ENCODE assay signal across 8 cellular contexts in the genomic region with DNA sequence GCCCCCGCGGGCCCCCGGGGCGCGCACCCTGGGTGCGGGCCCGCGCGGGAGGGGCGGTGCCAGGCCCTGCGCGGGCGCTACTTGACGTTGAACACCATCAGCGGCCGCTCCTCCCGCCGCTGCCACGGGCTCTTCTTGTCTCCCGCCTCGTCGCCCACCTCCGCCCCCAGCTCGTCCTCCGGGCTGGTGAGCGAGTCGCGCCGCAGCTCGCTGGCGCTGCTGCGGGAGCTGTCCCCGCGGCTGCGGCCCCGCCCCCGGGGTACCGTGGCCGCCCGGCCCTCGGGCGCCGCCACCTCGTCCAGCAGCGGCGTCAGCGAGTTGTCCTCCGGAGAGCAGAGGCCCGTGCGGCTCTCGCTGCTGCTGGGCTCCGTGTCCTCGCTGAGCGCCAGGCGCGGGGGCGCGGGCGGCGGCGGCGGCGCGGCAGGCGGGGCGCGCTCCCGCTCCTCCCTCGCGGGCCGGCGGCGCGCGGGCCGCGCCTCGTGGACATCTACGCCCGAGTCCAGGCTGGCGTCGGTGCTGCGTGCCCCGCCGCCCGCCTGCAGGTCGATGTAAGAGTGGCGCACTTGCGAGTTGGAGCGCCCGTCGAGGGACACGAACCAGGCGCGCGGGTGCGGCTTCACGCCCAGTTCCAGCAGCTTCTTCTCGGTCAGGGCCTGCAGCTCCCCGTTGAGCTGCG. TPM values are rescaled to one million over a fixed set of nuclear protein-coding genes. Genes with fewer than 3 reads are reported as not detected.
DNase-seq lines count a peak whose midpoint lies in the region; ATAC-seq and TF ChIP-seq lines count a peak whose summit lies in the region.

No MANE protein-coding gene starts in this region.

- no peak overlapping the region for H3K27ac Mint-ChIP-seq in CD4-positive, CD25-positive, alpha-beta regulatory T cell
- H3K27ac Mint-ChIP-seq in naive thymus-derived CD4-positive, alpha-beta T cell, result no peak overlapping the region

- CTCF ChIA-PET in naive thymus-derived CD4-positive, alpha-beta T cell (lab: Charles Lee), result interaction anchor here (0.6 to 1.7 kb wide), 8 partner anchors 9 to 410 kb away, joined by 3 to 8 read pairs (median 4); a partner anchor contains a TSS

- POLR2A ChIA-PET in naive thymus-derived CD4-positive, alpha-beta T cell (lab: Charles Lee), result interaction anchor here (1.3 to 1.8 kb wide), 4 partner anchors 8 to 137 kb away, joined by 3 to 7 read pairs (median 6); a partner anchor contains a TSS

- peaks cover 7% of the 10 kb centered on the region for H3K4me1 ChIP-seq in CD4-positive, CD25-positive, alpha-beta regulatory T cell (ENCODE audit: control insufficient read depth, insufficient read depth, low read length, poor library complexity, severe bottlenecking)
- H3K4me1 ChIP-seq in naive thymus-derived CD4-positive, alpha-beta T cell (ENCODE audit: control insufficient read depth in 2 of 2, insufficient read depth in 2 of 2, low read length in 2 of 2), result no peaks in the 10 kb centered on the region

- no peak for ATAC-seq in CD4-positive, CD25-positive, alpha-beta regulatory T cell (ENCODE audit: low read depth in 2 of 2)
- peak; percentile 44 for ATAC-seq in naive thymus-derived CD4-positive, alpha-beta T cell
- no peak for ATAC-seq in HG03159 (IDR thresholded peaks at IDR 0.05; ENCODE audit: unreplicated experiment)

- intact Hi-C loops in naive thymus-derived CD4-positive, alpha-beta T cell (cut with micrococcal nuclease), result loop anchor here in 1 of 2 donors (1.0 to 2.0 kb wide), 2 partner anchors 10 to 45 kb away; a partner anchor contains a TSS

- peaks cover 0 to 2% (median 0%) of the 10 kb centered on the region in 7 donors for H3K9me3 Mint-ChIP-seq in CD4-positive, CD25-positive, alpha-beta regulatory T cell
- H3K9me3 Mint-ChIP-seq in naive thymus-derived CD4-positive, alpha-beta T cell, result no peaks in the 10 kb centered on the region

- H3K27me3 Mint-ChIP-seq in CD4-positive, CD25-positive, alpha-beta regulatory T cell, result peaks cover 17% of the 10 kb centered on the region
- peaks cover 0 to 10% (median 0%) of the 10 kb centered on the region in 5 donors for H3K27me3 Mint-ChIP-seq in naive thymus-derived CD4-positive, alpha-beta T cell

- peaks cover 0 to 14% (median 1%) of the 10 kb centered on the region in 4 donors for H3K4me1 Mint-ChIP-seq in CD4-positive, CD25-positive, alpha-beta regulatory T cell
- H3K4me1 Mint-ChIP-seq in naive thymus-derived CD4-positive, alpha-beta T cell, result peaks cover 2 to 6% (median 4%) of the 10 kb centered on the region in 7 donors

- no peak overlapping the region for H3K4me3 ChIP-seq in CD4-positive, CD25-positive, alpha-beta regulatory T cell (ENCODE audit: low read depth, low read length)
- H3K4me3 ChIP-seq in coronary artery, result peak overlapping the region; percentile 74
- no peak overlapping the region for H3K4me3 ChIP-seq in naive thymus-derived CD4-positive, alpha-beta T cell (ENCODE audit: low read length)

- H3K36me3 ChIP-seq in CD4-positive, CD25-positive, alpha-beta regulatory T cell (ENCODE audit: control insufficient read depth, insufficient read depth, low read length), result no peaks in the 10 kb centered on the region
- peaks cover 0 to 13% (median 0%) of the 10 kb centered on the region in 3 experiments for H3K36me3 ChIP-seq in naive thymus-derived CD4-positive, alpha-beta T cell (ENCODE audit: control insufficient read depth in 2 of 3, insufficient read depth in 3 of 3, low read length in 3 of 3)

- H3K9me3 ChIP-seq in CD4-positive, CD25-positive, alpha-beta regulatory T cell (ENCODE audit: control insufficient read depth in 2 of 2, low read length in 2 of 2), result no peaks in the 10 kb centered on the region
- no peaks in the 10 kb centered on the region for H3K9me3 ChIP-seq in naive thymus-derived CD4-positive, alpha-beta T cell (ENCODE audit: control insufficient read depth in 2 of 3, low read length in 3 of 3)

- H3K27ac ChIP-seq in CD4-positive, CD25-positive, alpha-beta regulatory T cell (ENCODE audit: insufficient read depth, low read length, poor library complexity, severe bottlenecking), result no peak overlapping the region
- peak overlapping the region in 1 of 2 donors; percentile 61 for H3K27ac ChIP-seq in coronary artery
- no peak overlapping the region for H3K27ac ChIP-seq in naive thymus-derived CD4-positive, alpha-beta T cell (ENCODE audit: low read depth, low read length)

- H3K36me3 Mint-ChIP-seq in CD4-positive, CD25-positive, alpha-beta regulatory T cell, result no peaks in the 10 kb centered on the region
- peaks cover 0 to 4% (median 0%) of the 10 kb centered on the region in 5 donors for H3K36me3 Mint-ChIP-seq in naive thymus-derived CD4-positive, alpha-beta T cell

- H3K27me3 ChIP-seq in CD4-positive, CD25-positive, alpha-beta regulatory T cell (ENCODE audit: control insufficient read depth, insufficient read depth, low read length), result no peaks in the 10 kb centered on the region
- H3K27me3 ChIP-seq in naive thymus-derived CD4-positive, alpha-beta T cell (ENCODE audit: control insufficient read depth in 2 of 2, insufficient read depth in 2 of 2, low read length in 2 of 2), result no peaks in the 10 kb centered on the region

- H3K4me3 Mint-ChIP-seq in CD4-positive, CD25-positive, alpha-beta regulatory T cell, result peak overlapping the region in 3 of 4 donors; percentile 21 to 75 (median 61)
- peak overlapping the region in 9 of 10 donors; percentile 38 to 79 (median 64) for H3K4me3 Mint-ChIP-seq in naive thymus-derived CD4-positive, alpha-beta T cell

- peak in 1 of 3 donors; percentile 17 for DNase-seq in CD4-positive, CD25-positive, alpha-beta regulatory T cell
- DNase-seq in Kasumi-1 (lab: John Stamatoyannopoulos, UW) (peak; percentile 17 to 20), coronary artery (ENCODE audit: low spot score) (no peak), T-helper 9 cell (no peak), NCI-H1930 (lab: John Stamatoyannopoulos, UW) (no peak), OCI-M2 (lab: John Stamatoyannopoulos, UW; ENCODE audit: unreplicated experiment) (no peak)
- DNase-seq in naive thymus-derived CD4-positive, alpha-beta T cell, result peak in 4 of 9 donors; percentile 25 to 42 (median 30)

- no peak for TF ChIP-seq CTCF in coronary artery (IDR thresholded peaks at IDR 0.05)

RNA-seq across cellular contexts. Expression of a gene that starts 8.7 kb away (rescaled TPM):
- total RNA-seq in CD4-positive, CD25-positive, alpha-beta regulatory T cell, result 24.3 TPM
- polyA plus RNA-seq in CD4-positive, CD25-positive, alpha-beta regulatory T cell, result 10 to 100 TPM; 29.1 to 39.4 (median 33.7) TPM
- 100 to 1,000 TPM in 1 of 5 experiments, 10 to 100 TPM in 4; 49.5 to 374 (median 52.2) TPM for total RNA-seq in naive thymus-derived CD4-positive, alpha-beta T cell
- polyA plus RNA-seq in naive thymus-derived CD4-positive, alpha-beta T cell, result 10 to 100 TPM; 52.2 to 58.7 TPM

RNA-seq across cellular contexts. Expression of a gene that starts 9.9 kb away (rescaled TPM):
- total RNA-seq in CD4-positive, CD25-positive, alpha-beta regulatory T cell, result 0.25 TPM
- under 1 TPM in 2 of 4 donors, not detected in 2; 0.07 to 0.09 TPM for polyA plus RNA-seq in CD4-positive, CD25-positive, alpha-beta regulatory T cell
- total RNA-seq in naive thymus-derived CD4-positive, alpha-beta T cell, result under 1 TPM; 0.24 to 0.78 (median 0.39) TPM
- under 1 TPM; 0.11 to 0.16 TPM for polyA plus RNA-seq in naive thymus-derived CD4-positive, alpha-beta T cell

RNA-seq across cellular contexts. Expression of a gene that starts 29.2 kb away (rescaled TPM):
- 64.7 TPM for total RNA-seq in CD4-positive, CD25-positive, alpha-beta regulatory T cell
- polyA plus RNA-seq in CD4-positive, CD25-positive, alpha-beta regulatory T cell, result 100 to 1,000 TPM in 1 of 4 donors, 10 to 100 TPM in 3; 93.8 to 112 (median 98.4) TPM
- total RNA-seq in naive thymus-derived CD4-positive, alpha-beta T cell, result 100 to 1,000 TPM in 3 of 5 experiments, 10 to 100 TPM in 2; 75.4 to 107 (median 101) TPM
- polyA plus RNA-seq in naive thymus-derived CD4-positive, alpha-beta T cell, result 100 to 1,000 TPM; 122 to 155 TPM

RNA-seq across cellular contexts. Expression of a gene that starts 35.7 kb away (rescaled TPM):
- total RNA-seq in CD4-positive, CD25-positive, alpha-beta regulatory T cell, result 19.5 TPM
- not detected for polyA plus RNA-seq in CD4-positive, CD25-positive, alpha-beta regulatory T cell
- total RNA-seq in naive thymus-derived CD4-positive, alpha-beta T cell, result 10 to 100 TPM in 1 of 5 experiments, 1 to 10 TPM in 1, under 1 TPM in 3; 0.43 to 19.7 (median 0.67) TPM
- polyA plus RNA-seq in naive thymus-derived CD4-positive, alpha-beta T cell, result not detected

RNA-seq across cellular contexts. Expression of a gene that starts 45.4 kb away (rescaled TPM):
- total RNA-seq in CD4-positive, CD25-positive, alpha-beta regulatory T cell, result 0.27 TPM
- polyA plus RNA-seq in CD4-positive, CD25-positive, alpha-beta regulatory T cell, result under 1 TPM in 1 of 4 donors, not detected in 3; 0.96 TPM
- under 1 TPM in 2 of 5 experiments, not detected in 3; 0.08 to 0.22 TPM for total RNA-seq in naive thymus-derived CD4-positive, alpha-beta T cell
- polyA plus RNA-seq in naive thymus-derived CD4-positive, alpha-beta T cell, result not detected

Comparison
In these comparisons a context has a peak if more than half of its experiments do, and no peak if none do; other contexts are left out.
1. DNase-seq: peak in Kasumi-1 (2 of 2); none in coronary artery (single experiment), T-helper 9 cell (single experiment), NCI-H1930 (0 of 2) and OCI-M2 (single experiment).